In genomic region chr7:90824386-90825307, GRCh38 we compare ENCODE assay signal across 14 cellular contexts.
DNase-seq lines count a peak whose midpoint lies in the region; ATAC-seq and TF ChIP-seq lines count a peak whose summit lies in the region.
"Had no signal": no experiment of that assay in that cellular context is flagged by ENCODE, and none has a peak within 500 bp of the region (broad histone marks: within the 10 kb centered on the region; RNA-seq: fewer than 3 reads in every experiment).

No MANE protein-coding gene starts in this region.

- H3K4me3 ChIP-seq in IMR-90 (ENCODE audit: insufficient read depth, low read depth, low read length) (no peak overlapping the region), breast epithelium (no peak overlapping the region), mesenchymal stem cell (ENCODE audit: insufficient read depth in 1 of 2, low read depth in 1 of 2, low read length in 2 of 2) (peak overlapping the region in 1 of 2 experiments; percentile 42), OCI-LY7 (ENCODE audit: low read depth, low read length, poor library complexity, severe bottlenecking) (no peak overlapping the region)
- H3K4me3 ChIP-seq: esophagus squamous epithelium had no signal

- H3K27me3 ChIP-seq in IMR-90 (ENCODE audit: control insufficient read depth, insufficient read depth, low read length): no peaks in the 10 kb centered on the region
- H3K27me3 ChIP-seq in breast epithelium: no peaks in the 10 kb centered on the region
- no peaks in the 10 kb centered on the region for H3K27me3 ChIP-seq in mesenchymal stem cell (ENCODE audit: control insufficient read depth in 1 of 2, insufficient read depth in 1 of 2, low read length in 2 of 2)
- H3K27me3 ChIP-seq: esophagus squamous epithelium had no signal

- H3K36me3 ChIP-seq in IMR-90 (ENCODE audit: control insufficient read depth, insufficient read depth, low read length) (no peaks in the 10 kb centered on the region), breast epithelium (no peaks in the 10 kb centered on the region), mesenchymal stem cell (ENCODE audit: control insufficient read depth in 1 of 2, insufficient read depth in 2 of 2, low read depth in 1 of 2, low read length in 2 of 2) (peaks cover 0 to 2% of the 10 kb centered on the region in 2 experiments), OCI-LY7 (ENCODE audit: insufficient read depth, low read length) (peaks cover 77% of the 10 kb centered on the region)
- H3K36me3 ChIP-seq: esophagus squamous epithelium had no signal

- H2BK12ac ChIP-seq in mesenchymal stem cell (ENCODE audit: low read length in 2 of 2): no peak overlapping the region

- H3K27ac ChIP-seq in IMR-90 (ENCODE audit: insufficient read depth, low read length) (no peak overlapping the region; the same call in 1 of the 2 replicates), breast epithelium (peak overlapping the region; percentile 59 to 71), mesenchymal stem cell (ENCODE audit: low read length, poor library complexity, severe bottlenecking) (no peak overlapping the region), OCI-LY7 (ENCODE audit: low read depth, low read length, poor library complexity, severe bottlenecking) (no peak overlapping the region)
- H3K27ac ChIP-seq: esophagus squamous epithelium, parathyroid adenoma had no signal

- H3K79me1 ChIP-seq in IMR-90 (ENCODE audit: low read depth in 1 of 2, low read length in 2 of 2) (peaks cover 3 to 6% of the 10 kb centered on the region in 2 experiments; a peak in 1 of 4 replicates), mesenchymal stem cell (replicated peaks; ENCODE audit: low read length, poor library complexity, severe bottlenecking) (peaks cover 13% of the 10 kb centered on the region)

- no peak overlapping the region for H2AK9ac ChIP-seq in IMR-90 (replicated peaks; ENCODE audit: low read depth, low read length, poor library complexity)

- no peak for TF ChIP-seq POLR2A in IMR-90 (IDR thresholded peaks at IDR 0.05; ENCODE audit: low read depth, low read length)
- no peak for TF ChIP-seq POLR2A in breast epithelium (IDR thresholded peaks at IDR 0.05)

- no peak overlapping the region for H2AK5ac ChIP-seq in IMR-90 (ENCODE audit: low read depth, low read length)
- no peak overlapping the region for H2AK5ac ChIP-seq in mesenchymal stem cell (ENCODE audit: low read length, severe bottlenecking)

- H3K9me2 ChIP-seq in OCI-LY7 (ENCODE audit: insufficient read depth, low read length): no peaks in the 10 kb centered on the region

- H3K4me1 ChIP-seq in IMR-90 (ENCODE audit: control insufficient read depth, insufficient read depth, low read length) (peaks cover 3% of the 10 kb centered on the region; the same call in 1 of the 2 replicates), breast epithelium (no peaks in the 10 kb centered on the region), mesenchymal stem cell (ENCODE audit: control insufficient read depth, insufficient read depth, low read depth, low read length) (no peaks in the 10 kb centered on the region), OCI-LY7 (ENCODE audit: insufficient read depth, low read length, poor library complexity, severe bottlenecking) (no peaks in the 10 kb centered on the region)
- H3K4me1 ChIP-seq: esophagus squamous epithelium, parathyroid adenoma had no signal

- BruUV-seq in IMR-90 (replicated peaks; lab: Mats Ljungman, UMichigan): no TSS peak
- no TSS peak for BruUV-seq in OCI-LY7 (replicated peaks; lab: Mats Ljungman, UMichigan)

- H3K23ac ChIP-seq in IMR-90 (ENCODE audit: low read depth, low read length) (no peak overlapping the region), mesenchymal stem cell (ENCODE audit: low read length in 2 of 2) (no peak overlapping the region)

- no peak overlapping the region for H3K56ac ChIP-seq in IMR-90 (ENCODE audit: extremely low read depth, insufficient read depth, low read length)

- H3K79me2 ChIP-seq in OCI-LY7 (ENCODE audit: insufficient read depth, low read depth, low read length): no peaks in the 10 kb centered on the region
- H3K79me2 ChIP-seq: parathyroid adenoma had no signal

- peak; percentile 35 for DNase-seq in AG20443 (ENCODE audit: low spot score)
- DNase-seq in IMR-90: peak; percentile 91
- no peak for DNase-seq in breast epithelium (ENCODE audit: low spot score in 2 of 2)
- no peak for DNase-seq in mesenchymal stem cell
- DNase-seq in OCI-LY7 (ENCODE audit: low spot score): no peak
- DNase-seq in NCI-H1092 (lab: John Stamatoyannopoulos, UW): no peak
- no peak for DNase-seq in activated CD4-positive, CD25-positive, alpha-beta regulatory T cell (lab: John Stamatoyannopoulos, UW)
- DNase-seq: activated T-cell treated with anti-CD3 and anti-CD28 coated beads, Interleukin-2, amount 50 U/mL, for 4 hours; esophagus squamous epithelium; NCI-H2029 treated with DMSO at 0.1 percent for 48 hours had no signal

- H2AFZ ChIP-seq in IMR-90 (replicated peaks; ENCODE audit: low read length, poor library complexity): no peak overlapping the region
- no peak overlapping the region for H2AFZ ChIP-seq in mesenchymal stem cell (ENCODE audit: low read depth, low read length)
- H2AFZ ChIP-seq in OCI-LY7 (ENCODE audit: low read length): no peak overlapping the region
- H2AFZ ChIP-seq: parathyroid adenoma had no signal

- no peak overlapping the region for H4K5ac ChIP-seq in IMR-90 (ENCODE audit: low read depth, low read length)

- H3K4me2 ChIP-seq in IMR-90 (ENCODE audit: low read depth, low read length): peak overlapping the region; percentile 40; the same call in 1 of the 2 replicates
- no peak overlapping the region for H3K4me2 ChIP-seq in mesenchymal stem cell (ENCODE audit: low read length, poor library complexity, severe bottlenecking)
- H3K4me2 ChIP-seq in OCI-LY7 (ENCODE audit: low read length): no peak overlapping the region

- H4K91ac ChIP-seq in IMR-90 (ENCODE audit: insufficient read depth, low read depth, low read length) (no peak overlapping the region), mesenchymal stem cell (ENCODE audit: low read length) (no peak overlapping the region)

- H3K9me3 ChIP-seq in IMR-90 (ENCODE audit: control insufficient read depth, insufficient read depth, low read length): peaks cover 4% of the 10 kb centered on the region
- H3K9me3 ChIP-seq in breast epithelium: no peaks in the 10 kb centered on the region
- H3K9me3 ChIP-seq in mesenchymal stem cell (ENCODE audit: control insufficient read depth, low read length): peaks cover 7% of the 10 kb centered on the region
- peaks cover 22% of the 10 kb centered on the region; the same call in 1 of the 2 replicates for H3K9me3 ChIP-seq in OCI-LY7 (ENCODE audit: low read length)
- H3K9me3 ChIP-seq: esophagus squamous epithelium had no signal

- no peak for TF ChIP-seq CTCF in IMR-90 (conservative IDR thresholded peaks at IDR 0.05; ENCODE audit: low read depth, low read length)
- TF ChIP-seq CTCF in breast epithelium (IDR thresholded peaks at IDR 0.05): no peak
- TF ChIP-seq CTCF in OCI-LY7 (conservative IDR thresholded peaks at IDR 0.05; ENCODE audit: low read length): no peak

- CTCF ChIA-PET in IMR-90 (lab: Yijun Ruan, JAX) (no interaction called here), OCI-LY7 (lab: Charles Lee; ENCODE audit: unreplicated experiment) (no interaction called here)

- no peak overlapping the region for H2BK15ac ChIP-seq in IMR-90 (ENCODE audit: low read depth, low read length)
- H2BK15ac ChIP-seq in mesenchymal stem cell (ENCODE audit: low read depth, poor library complexity, severe bottlenecking): no peak overlapping the region

- POLR2A ChIA-PET in IMR-90 (lab: Charles Lee; ENCODE audit: unreplicated experiment) (no interaction called here), OCI-LY7 (lab: Charles Lee) (interaction anchor here (0.5 to 1.4 kb wide), 8 partner anchors 11 to 110 kb away, joined by 3 to 5 read pairs (median 3); no protein-coding TSS in a partner anchor)

- dilution Hi-C loops in IMR-90 (cut with HindIII; ENCODE audit: low sequenced_read_pairs, unreplicated experiment): no loop called here

- no peak overlapping the region for H2BK20ac ChIP-seq in IMR-90 (ENCODE audit: low read depth, low read length)

- H4K8ac ChIP-seq in IMR-90 (ENCODE audit: low read depth in 2 of 2, low read length in 2 of 2): peak overlapping the region in 1 of 2 experiments; percentile 22; a peak in 1 of 4 replicates
- no peak overlapping the region for H4K8ac ChIP-seq in mesenchymal stem cell (ENCODE audit: low read length)

- H3K4ac ChIP-seq in IMR-90 (ENCODE audit: low read depth, low read length) (no peak overlapping the region), mesenchymal stem cell (ENCODE audit: low read depth in 1 of 2, low read length in 2 of 2) (no peak overlapping the region)

- H2BK5ac ChIP-seq in IMR-90 (ENCODE audit: low read depth, low read length, poor library complexity, severe bottlenecking) (peak overlapping the region; percentile 9), mesenchymal stem cell (ENCODE audit: low read depth, low read length, poor library complexity, severe bottlenecking) (no peak overlapping the region)

- no peak for TF ChIP-seq RAD21 in IMR-90 (IDR thresholded peaks at IDR 0.05; ENCODE audit: low read length)

- WGBS in IMR-90 (ENCODE audit: extremely low coverage in 2 of 2, insufficient read length in 1 of 2), 2 experiments: 0% methylated on average over 1 of the region's 5 CpGs; no CpG with 5 or more reads in 1 of the 2 experiments
- 70% methylated on average over 4 of the region's 5 CpGs for WGBS in mesenchymal stem cell

- H2BK120ac ChIP-seq in IMR-90 (ENCODE audit: low read depth, low read length) (no peak overlapping the region), mesenchymal stem cell (ENCODE audit: low read depth, low read length) (no peak overlapping the region)

- H3K9ac ChIP-seq in IMR-90 (ENCODE audit: low read depth, low read length) (no peak overlapping the region), mesenchymal stem cell (ENCODE audit: low read length) (peak overlapping the region; percentile 70)
- H3K9ac ChIP-seq: parathyroid adenoma had no signal

- H3K18ac ChIP-seq in IMR-90 (ENCODE audit: low read depth, low read length) (no peak overlapping the region), mesenchymal stem cell (ENCODE audit: low read depth in 1 of 2, low read length in 2 of 2) (no peak overlapping the region)

- H4K20me1 ChIP-seq in IMR-90 (ENCODE audit: insufficient read depth, low read length) (no peaks in the 10 kb centered on the region), OCI-LY7 (ENCODE audit: insufficient read depth, low read length) (no peaks in the 10 kb centered on the region)

- H3K9me1 ChIP-seq in IMR-90 (ENCODE audit: insufficient read depth, low read length): no peaks in the 10 kb centered on the region

- H3K14ac ChIP-seq in IMR-90 (replicated peaks; ENCODE audit: low read depth, low read length) (no peak overlapping the region), mesenchymal stem cell (ENCODE audit: low read length in 2 of 2) (no peak overlapping the region)

- intact Hi-C loops in IMR-90 (cut with micrococcal nuclease): no loop called here
- intact Hi-C loops in breast epithelium (cut with DNase I; ENCODE audit: low total_unique reads): no loop called here
- intact Hi-C loops in OCI-LY7 (cut with micrococcal nuclease; ENCODE audit: unreplicated experiment): no loop called here

- ATAC-seq in IMR-90 (ENCODE audit: low read depth) (peak; percentile 73), HG02763 (IDR thresholded peaks at IDR 0.05; ENCODE audit: unreplicated experiment) (no peak)
- ATAC-seq: activated T-cell treated with anti-CD3 and anti-CD28 coated beads, Interleukin-2, amount 50 U/mL, for 4 hours; left lobe of liver; Panc1 had no signal

- in situ Hi-C loops in IMR-90 (cut with MboI; ENCODE audit: low sequenced_read_pairs): no loop called here

Comparison
In these comparisons a context has a peak if more than half of its experiments do, and no peak if none do; other contexts are left out.
1. DNase-seq: peak in AG20443 (single experiment) and IMR-90 (single experiment); none in breast epithelium (0 of 2), mesenchymal stem cell (single experiment), OCI-LY7 (single experiment), NCI-H1092 (single experiment) and activated CD4-positive, CD25-positive, alpha-beta regulatory T cell (0 of 4).
2. H3K27ac ChIP-seq: peak in breast epithelium (2 of 2); none in IMR-90 (single experiment), mesenchymal stem cell (single experiment) and OCI-LY7 (single experiment).